Comparison of ENCODE assay signal across 9 cellular contexts in genomic region chrX:131778269-131779218, GRCh38.
DNase-seq lines count a peak whose midpoint lies in the region; ATAC-seq and TF ChIP-seq lines count a peak whose summit lies in the region.
"Had no signal": no experiment of that assay in that cellular context is flagged by ENCODE, and none has a peak within 500 bp of the region (broad histone marks: within the 10 kb centered on the region; RNA-seq: fewer than 3 reads in every experiment).

No MANE protein-coding gene starts in this region.

- TF ChIP-seq POLR2A in ovary (IDR thresholded peaks at IDR 0.05), result no peak

- H3K9me3 Mint-ChIP-seq in WTC11, result no peaks in the 10 kb centered on the region
- H3K9me3 Mint-ChIP-seq: activated T-cell treated with anti-CD3 and anti-CD28 coated beads, Interleukin-2, amount 50 U/mL, for 72 hours had no signal

- TF ChIP-seq CTCF in ascending aorta (IDR thresholded peaks at IDR 0.05) (peak; percentile 31 to 59 (median 57)), ovary (IDR thresholded peaks at IDR 0.05) (peak in 2 of 3 donors; percentile 51 to 53), WTC11 (IDR thresholded peaks at IDR 0.05) (no peak)

- intact Hi-C loops in ascending aorta (cut with DNase I) (loop anchor here (1.0 kb wide), 1 partner anchor 10 kb away; no protein-coding TSS in a partner anchor), ovary (cut with DNase I) (no loop called here)

- peaks cover 71% of the 10 kb centered on the region for H3K36me3 Mint-ChIP-seq in WTC11

- H3K36me3 ChIP-seq in ascending aorta (no peaks in the 10 kb centered on the region), ovary (no peaks in the 10 kb centered on the region)

- no peak overlapping the region for H3K27ac Mint-ChIP-seq in WTC11
- H3K27ac Mint-ChIP-seq: activated T-cell treated with anti-CD3 and anti-CD28 coated beads, Interleukin-2, amount 50 U/mL, for 72 hours had no signal

- ATAC-seq in HG03135 (IDR thresholded peaks at IDR 0.05; ENCODE audit: unreplicated experiment), result peak; percentile 74
- ATAC-seq in WTC11, result no peak

- H3K4me3 ChIP-seq in GM08714 (ENCODE audit: low read length) (peak overlapping the region; percentile 63; the same call in 1 of the 2 replicates), ascending aorta (peak overlapping the region; percentile 59 to 63), ovary (peak overlapping the region; percentile 28)

- no peaks in the 10 kb centered on the region for H3K4me1 Mint-ChIP-seq in WTC11

- H3K27ac ChIP-seq in ascending aorta (peak overlapping the region; percentile 66 to 78), ovary (peak overlapping the region; percentile 69 to 80)

- POLR2A ChIA-PET in WTC11 (lab: Charles Lee), result interaction anchor here (0.5 kb wide), 1 partner anchor 270 kb away, joined by 3 read pairs; no protein-coding TSS in a partner anchor

- CTCF ChIA-PET in WTC11 (lab: Charles Lee), result no interaction called here

- no peaks in the 10 kb centered on the region for H3K9me3 ChIP-seq in ascending aorta
- H3K9me3 ChIP-seq in ovary, result no peaks in the 10 kb centered on the region

- no peak overlapping the region for H3K4me3 Mint-ChIP-seq in WTC11

- 47 to 56% (median 50%) methylated on average over 18 of the region's 18 CpGs for WGBS in ovary, 3 donors

- H3K27me3 ChIP-seq in ascending aorta, result no peaks in the 10 kb centered on the region
- no peaks in the 10 kb centered on the region for H3K27me3 ChIP-seq in ovary

- no peaks in the 10 kb centered on the region for H3K27me3 Mint-ChIP-seq in WTC11 (ENCODE audit: low read depth)

- H3K4me1 ChIP-seq in ascending aorta, result peaks cover 0 to 4% of the 10 kb centered on the region in 2 donors
- H3K4me1 ChIP-seq in ovary (ENCODE audit: insufficient read depth), result no peaks in the 10 kb centered on the region

- DNase-seq in ascending aorta (ENCODE audit: low spot score in 2 of 2) (peak in 1 of 2 donors; percentile 87), ovary (peak; percentile 66 to 85 (median 75)), foreskin melanocyte (no peak), CD1c-positive myeloid dendritic cell (ENCODE audit: extremely low spot score) (no peak), NCI-H2029 (lab: John Stamatoyannopoulos, UW) (no peak), WTC11 (ENCODE audit: low spot score) (no peak)

- no peak for TF ChIP-seq EP300 in ovary (IDR thresholded peaks at IDR 0.05)

TF ChIP-seq in WTC11, 78 proteins besides CTCF, POLR2A, EP300 and RAD21:
- TF ChIP-seq AFF4 (CRISPR knock-in tag; IDR thresholded peaks at IDR 0.05; ENCODE audit: borderline replicate concordance), result no peak

Comparison
In these comparisons a context has a peak if more than half of its experiments do, and no peak if none do; other contexts are left out.
1. DNase-seq: peak in ovary (5 of 5); none in foreskin melanocyte (single experiment), CD1c-positive myeloid dendritic cell (single experiment), NCI-H2029 (single experiment) and WTC11 (single experiment).
2. Peak in every context shown above with its lines, with median percentiles within 50 percentile points of each other: H3K4me3 ChIP-seq.